ENCODE assay signal across 8 cellular contexts in genomic region chr5:61327761-61328753, GRCh38. TPM values are rescaled to one million over a fixed set of nuclear protein-coding genes. Genes with fewer than 3 reads are reported as not detected.
DNase-seq lines count a peak whose midpoint lies in the region; ATAC-seq and TF ChIP-seq lines count a peak whose summit lies in the region.

No MANE protein-coding gene starts in this region.

- H3K4me3 ChIP-seq in breast epithelium = no peak overlapping the region

- no peaks in the 10 kb centered on the region for H3K9me3 ChIP-seq in breast epithelium

- intact Hi-C loops in MCF 10A (cut with micrococcal nuclease) (no loop called here), breast epithelium (cut with DNase I; ENCODE audit: low total_unique reads) (no loop called here)

- DNase-seq in MCF 10A (ENCODE audit: unreplicated experiment) = peak; percentile 85
- DNase-seq in breast epithelium (ENCODE audit: low spot score in 2 of 2) = no peak
- peak in 1 of 2 donors; percentile 39 for DNase-seq in activated T-cell treated with anti-CD3 and anti-CD28 coated beads, Interleukin-2, amount 50 U/mL, for 72 hours
- DNase-seq in natural killer cell treated with Interleukin-12 subunit alpha and Interleukin-12 subunit beta and Interleukin-15 and Interleukin-18, amount 100 ng/mL, for 72 hours (ENCODE audit: low spot score) = peak; percentile 62
- DNase-seq in UCSD-AML1 (lab: John Stamatoyannopoulos, UW; ENCODE audit: unreplicated experiment) = no peak
- DNase-seq in retina = no peak
- DNase-seq in caudate nucleus (lab: John Stamatoyannopoulos, UW) = no peak

- BruUV-seq in MCF 10A (replicated peaks; lab: Mats Ljungman, UMichigan) = no TSS peak

- H3K4me3 Mint-ChIP-seq in MCF 10A (ENCODE audit: unreplicated experiment) = peak overlapping the region; percentile 4
- H3K4me3 Mint-ChIP-seq in activated T-cell treated with anti-CD3 and anti-CD28 coated beads, Interleukin-2, amount 50 U/mL, for 72 hours = peak overlapping the region in 1 of 2 donors; percentile 93
- peak overlapping the region; percentile 77 for H3K4me3 Mint-ChIP-seq in natural killer cell treated with Interleukin-12 subunit alpha and Interleukin-12 subunit beta and Interleukin-15 and Interleukin-18, amount 100 ng/mL, for 72 hours

- POLR2A ChIA-PET in MCF 10A (lab: Yijun Ruan, JAX) = interaction anchor here (0.8 to 5.2 kb wide), 5 partner anchors 14 to 26 kb away, joined by 3 to 120 read pairs (median 3); no protein-coding TSS in a partner anchor

- H3K36me3 Mint-ChIP-seq in MCF 10A (ENCODE audit: insufficient read depth, unreplicated experiment) = peaks cover 7% of the 10 kb centered on the region
- peaks cover 2 to 3% of the 10 kb centered on the region in 2 donors for H3K36me3 Mint-ChIP-seq in activated T-cell treated with anti-CD3 and anti-CD28 coated beads, Interleukin-2, amount 50 U/mL, for 72 hours (ENCODE audit: insufficient read depth in 2 of 2)
- H3K36me3 Mint-ChIP-seq in natural killer cell treated with Interleukin-12 subunit alpha and Interleukin-12 subunit beta and Interleukin-15 and Interleukin-18, amount 100 ng/mL, for 72 hours = peaks cover 4% of the 10 kb centered on the region

- no peak for TF ChIP-seq POLR2A in breast epithelium (IDR thresholded peaks at IDR 0.05)

- TF ChIP-seq CTCF in MCF 10A (IDR thresholded peaks at IDR 0.05; ENCODE audit: unreplicated experiment) (no peak), breast epithelium (IDR thresholded peaks at IDR 0.05) (no peak)

- CTCF ChIA-PET in MCF 10A (lab: Yijun Ruan, JAX) = interaction anchor here (1.0 to 3.9 kb wide), 6 partner anchors 17 to 330 kb away, joined by 3 to 26 read pairs (median 3); no protein-coding TSS in a partner anchor

- H3K27ac ChIP-seq in breast epithelium = no peak overlapping the region
- no peak overlapping the region for H3K27ac ChIP-seq in caudate nucleus (ENCODE audit: low read depth, low read length)

- H3K27me3 Mint-ChIP-seq in MCF 10A (ENCODE audit: insufficient read depth, unreplicated experiment) = no peaks in the 10 kb centered on the region
- H3K27me3 Mint-ChIP-seq in activated T-cell treated with anti-CD3 and anti-CD28 coated beads, Interleukin-2, amount 50 U/mL, for 72 hours (ENCODE audit: low read depth) = peaks cover 38% of the 10 kb centered on the region
- peaks cover 27 to 30% of the 10 kb centered on the region in 2 donors for H3K27me3 Mint-ChIP-seq in natural killer cell treated with Interleukin-12 subunit alpha and Interleukin-12 subunit beta and Interleukin-15 and Interleukin-18, amount 100 ng/mL, for 72 hours

- peak; percentile 56 for ATAC-seq in HG03378 (IDR thresholded peaks at IDR 0.05; ENCODE audit: unreplicated experiment)
- peak in 1 of 2 donors; percentile 8 for ATAC-seq in activated T-cell treated with anti-CD3 and anti-CD28 coated beads, Interleukin-2, amount 50 U/mL, for 72 hours (replicated peaks in 1 of 2)
- peak in 1 of 2 donors; percentile 35 for ATAC-seq in natural killer cell treated with Interleukin-12 subunit alpha and Interleukin-12 subunit beta and Interleukin-15 and Interleukin-18, amount 100 ng/mL, for 72 hours

- H3K4me1 Mint-ChIP-seq in MCF 10A (ENCODE audit: insufficient read depth, unreplicated experiment) = peaks cover 34% of the 10 kb centered on the region
- peaks cover 39% of the 10 kb centered on the region for H3K4me1 Mint-ChIP-seq in activated T-cell treated with anti-CD3 and anti-CD28 coated beads, Interleukin-2, amount 50 U/mL, for 72 hours (ENCODE audit: low read depth)
- peaks cover 37 to 39% of the 10 kb centered on the region in 2 donors for H3K4me1 Mint-ChIP-seq in natural killer cell treated with Interleukin-12 subunit alpha and Interleukin-12 subunit beta and Interleukin-15 and Interleukin-18, amount 100 ng/mL, for 72 hours (ENCODE audit: low read depth in 2 of 2)

- no peaks in the 10 kb centered on the region for H3K27me3 ChIP-seq in breast epithelium

- H3K9me3 Mint-ChIP-seq in MCF 10A (ENCODE audit: unreplicated experiment) = no peaks in the 10 kb centered on the region
- no peaks in the 10 kb centered on the region for H3K9me3 Mint-ChIP-seq in activated T-cell treated with anti-CD3 and anti-CD28 coated beads, Interleukin-2, amount 50 U/mL, for 72 hours
- peaks cover 2% of the 10 kb centered on the region for H3K9me3 Mint-ChIP-seq in natural killer cell treated with Interleukin-12 subunit alpha and Interleukin-12 subunit beta and Interleukin-15 and Interleukin-18, amount 100 ng/mL, for 72 hours

- H3K27ac Mint-ChIP-seq in MCF 10A (ENCODE audit: low read depth, unreplicated experiment) = no peak overlapping the region
- peak overlapping the region; percentile 56 for H3K27ac Mint-ChIP-seq in activated T-cell treated with anti-CD3 and anti-CD28 coated beads, Interleukin-2, amount 50 U/mL, for 72 hours
- H3K27ac Mint-ChIP-seq in natural killer cell treated with Interleukin-12 subunit alpha and Interleukin-12 subunit beta and Interleukin-15 and Interleukin-18, amount 100 ng/mL, for 72 hours = peak overlapping the region; percentile 1 to 53

- H3K36me3 ChIP-seq in breast epithelium = no peaks in the 10 kb centered on the region

- no peaks in the 10 kb centered on the region for H3K4me1 ChIP-seq in breast epithelium

RNA-seq across cellular contexts. Expression of gene ZSWIM6, which starts 4.0 kb away (rescaled TPM):
- 12.0 and 13.5 TPM in 2 replicates for total RNA-seq in MCF 10A (2022)
- 10 to 100 TPM; 10.2 to 16.8 (median 11.2) TPM for total RNA-seq in breast epithelium
- total RNA-seq in activated T-cell treated with anti-CD3 and anti-CD28 coated beads, Interleukin-2, amount 50 U/mL, for 72 hours = 1 to 10 TPM; 6.9 to 8.6 TPM
- total RNA-seq in natural killer cell treated with Interleukin-12 subunit alpha and Interleukin-12 subunit beta and Interleukin-15 and Interleukin-18, amount 100 ng/mL, for 72 hours = 1 to 10 TPM; 7.8 to 9.8 TPM

Comparison
In these comparisons a context has a peak if more than half of its experiments do, and no peak if none do; other contexts are left out.
1. DNase-seq: peak in MCF 10A (single experiment) and natural killer cell treated with Interleukin-12 subunit alpha and Interleukin-12 subunit beta and Interleukin-15 and Interleukin-18, amount 100 ng/mL, for 72 hours (single experiment); none in breast epithelium (0 of 2), UCSD-AML1 (single experiment), retina (single experiment) and caudate nucleus (0 of 61).